Comparison of ENCODE assay signal across 8 cellular contexts in genomic region chr2:162153608-162154224, GRCh38. TPM values are rescaled to one million over a fixed set of nuclear protein-coding genes. Genes with fewer than 3 reads are reported as not detected.
DNase-seq lines count a peak whose midpoint lies in the region; ATAC-seq and TF ChIP-seq lines count a peak whose summit lies in the region.

No MANE protein-coding gene starts in this region.

- H3K27ac ChIP-seq in GM23338 (ENCODE audit: low read depth) = no peak overlapping the region
- no peak overlapping the region for H3K27ac ChIP-seq in Karpas-422 (ENCODE audit: low read length)
- no peak overlapping the region for H3K27ac ChIP-seq in RWPE2 (ENCODE audit: poor library complexity, severe bottlenecking)
- no peak overlapping the region for H3K27ac ChIP-seq in dorsolateral prefrontal cortex

- H3K9me2 ChIP-seq in GM23338 (ENCODE audit: insufficient read depth) = no peaks in the 10 kb centered on the region
- no peaks in the 10 kb centered on the region for H3K9me2 ChIP-seq in Karpas-422 (replicated peaks; ENCODE audit: insufficient read depth, low read length)

- H3K4me3 ChIP-seq in GM23338 = no peak overlapping the region
- no peak overlapping the region for H3K4me3 ChIP-seq in Karpas-422 (ENCODE audit: low read length)
- no peak overlapping the region for H3K4me3 ChIP-seq in RWPE2 (ENCODE audit: severe bottlenecking)
- no peak overlapping the region for H3K4me3 ChIP-seq in dorsolateral prefrontal cortex

- intact Hi-C loops in left ventricle myocardium superior (cut with micrococcal nuclease) (no loop called here), dorsolateral prefrontal cortex (cut with DNase I) (no loop called here)

- no peaks in the 10 kb centered on the region for H3K36me3 ChIP-seq in GM23338 (ENCODE audit: insufficient read depth)
- no peaks in the 10 kb centered on the region for H3K36me3 ChIP-seq in Karpas-422 (ENCODE audit: insufficient read depth, low read length)
- no peaks in the 10 kb centered on the region for H3K36me3 ChIP-seq in RWPE2 (ENCODE audit: low read depth)

- H4K20me1 ChIP-seq in GM23338 (replicated peaks; ENCODE audit: insufficient read depth) = no peaks in the 10 kb centered on the region
- no peaks in the 10 kb centered on the region for H4K20me1 ChIP-seq in Karpas-422 (ENCODE audit: insufficient read depth, low read depth, low read length)

- TF ChIP-seq CTCF in GM10266 (IDR thresholded peaks at IDR 0.05; ENCODE audit: control insufficient read depth, insufficient read depth, low read depth, missing control alignments) = peak; percentile 79
- peak; percentile 88 to 91 for TF ChIP-seq CTCF in GM23338 (conservative IDR thresholded peaks at IDR 0.05; ENCODE audit: low read depth in 2 of 2)
- TF ChIP-seq CTCF in RWPE2 (IDR thresholded peaks at IDR 0.05; ENCODE audit: poor library complexity, severe bottlenecking) = peak; percentile 92
- TF ChIP-seq CTCF in dorsolateral prefrontal cortex (IDR thresholded peaks at IDR 0.05 in 54 of 56, conservative IDR thresholded peaks at IDR 0.05 in 2 of 56; ENCODE audit: low read depth in 1 of 56, partially characterized antibody in 56 of 56) = peak in 23 of 56 donors; percentile 9 to 50 (median 21)

- H2AFZ ChIP-seq in GM23338 = no peak overlapping the region
- no peak overlapping the region for H2AFZ ChIP-seq in Karpas-422 (ENCODE audit: low read length)

- H3K9me3 ChIP-seq in Karpas-422 (ENCODE audit: low read length) = no peaks in the 10 kb centered on the region
- H3K9me3 ChIP-seq in RWPE2 (ENCODE audit: severe bottlenecking) = no peaks in the 10 kb centered on the region

- H3K9me3 Mint-ChIP-seq in GM23338 = no peaks in the 10 kb centered on the region

- H3K4me1 ChIP-seq in GM23338 (ENCODE audit: insufficient read depth) (peaks cover 6% of the 10 kb centered on the region; the same call in 1 of the 2 replicates), Karpas-422 (ENCODE audit: low read length) (no peaks in the 10 kb centered on the region), RWPE2 (ENCODE audit: insufficient read depth, poor library complexity, severe bottlenecking) (no peaks in the 10 kb centered on the region)

- H3F3A ChIP-seq in GM23338 (replicated peaks; ENCODE audit: low read depth) = no peaks in the 10 kb centered on the region

- no peaks in the 10 kb centered on the region for H3K27me3 ChIP-seq in GM23338 (ENCODE audit: insufficient read depth)
- 0 out of 2 replicates have a peak, but pooled peaks cover 2% of the 10 kb centered on the region for H3K27me3 ChIP-seq in Karpas-422 (ENCODE audit: low read length)
- H3K27me3 ChIP-seq in RWPE2 (ENCODE audit: insufficient read depth, poor library complexity, severe bottlenecking) = no peaks in the 10 kb centered on the region
- peaks cover 0 to 5% (median 0%) of the 10 kb centered on the region in 45 donors for H3K27me3 ChIP-seq in dorsolateral prefrontal cortex

- H3K4me3 Mint-ChIP-seq in GM23338 = no peak overlapping the region

- H3K79me2 ChIP-seq in GM23338 (replicated peaks; ENCODE audit: insufficient read depth) (no peaks in the 10 kb centered on the region), Karpas-422 (ENCODE audit: low read length) (no peaks in the 10 kb centered on the region)

- H3K4me1 Mint-ChIP-seq in GM23338 = peaks cover 8% of the 10 kb centered on the region; the same call in 2 of the 3 replicates

- no peaks in the 10 kb centered on the region for H3K27me3 Mint-ChIP-seq in GM23338 (ENCODE audit: insufficient read depth, low read depth, poor library complexity)

- H3K36me3 Mint-ChIP-seq in GM23338 (ENCODE audit: low read depth) = no peaks in the 10 kb centered on the region

- no peak overlapping the region for H3K27ac Mint-ChIP-seq in GM23338

- H3K4me2 ChIP-seq in GM23338 = no peak overlapping the region
- H3K4me2 ChIP-seq in Karpas-422 (ENCODE audit: low read depth, low read length, poor library complexity, severe bottlenecking) = no peak overlapping the region

- no peak overlapping the region for H3K9ac ChIP-seq in Karpas-422 (ENCODE audit: low read length)

- ATAC-seq in GM23338 (peak; percentile 96), RWPE2 (ENCODE audit: low read depth) (peak; percentile 94), left ventricle myocardium superior (peak; percentile 34)

- DNase-seq in GM10266 (ENCODE audit: extremely low spot score) (peak; percentile 32), GM23338 (ENCODE audit: low spot score) (peak; percentile 77), Karpas-422 (peak; percentile 81), RWPE2 (ENCODE audit: low spot score) (no peak), left ventricle myocardium superior (no peak), dorsolateral prefrontal cortex (no peak)
- DNase-seq in activated T-helper 1 cell treated with anti-CD3 and anti-CD28 coated beads, Interleukin-2, amount 50 U/mL, for 16 hours (ENCODE audit: low read depth in 1 of 2, low spot score in 1 of 2) = peak; percentile 6 to 8
- peak; percentile 71 for DNase-seq in stimulated activated CD4-positive, alpha-beta T cell treated with anti-CD3 and anti-CD28 coated beads, Interleukin-15, amount 100 ng/mL, for 24 hours

TF ChIP-seq in GM23338, 12 proteins besides CTCF, POLR2A, EP300 and RAD21 (continues in another document):
- TF ChIP-seq JUNB (IDR thresholded peaks at IDR 0.05; ENCODE audit: unreplicated experiment) (no peak), EZH2 (IDR thresholded peaks at IDR 0.05; ENCODE audit: low read depth, unreplicated experiment) (no peak), ZNF114 (CRISPR knock-in tag; IDR thresholded peaks at IDR 0.05) (no peak), STAT1 (IDR thresholded peaks at IDR 0.05; ENCODE audit: unreplicated experiment) (no peak), ZNF331 (CRISPR knock-in tag; IDR thresholded peaks at IDR 0.05; ENCODE audit: low read depth) (no peak), ZNF462 (CRISPR knock-in tag; IDR thresholded peaks at IDR 0.05) (no peak), NANOG (IDR thresholded peaks at IDR 0.05; ENCODE audit: borderline replicate concordance) (no peak), EZH2phosphoT487 (IDR thresholded peaks at IDR 0.05; ENCODE audit: unreplicated experiment) (no peak)

RNA-seq across cellular contexts. Expression of gene GCG, which starts 1.7 kb away (rescaled TPM):
- not detected in 2 replicates for total RNA-seq in GM23338 (2014; rRNA removed; shearing (Covaris generic))
- polyA plus RNA-seq in GM23338 (2016; fragmentation: Nextera tagmentation; extraction: Ambion mirVana) = not detected in 2 replicates
- total RNA-seq in Karpas-422 (2014; rRNA removed; shearing (Covaris generic); ENCODE audit: low replicate concordance) = not detected in 2 replicates
- total RNA-seq in left ventricle myocardium superior (not detected), dorsolateral prefrontal cortex (not detected)

Comparison
In these comparisons a context has a peak if more than half of its experiments do, and no peak if none do; other contexts are left out.
1. DNase-seq: peak in GM10266 (single experiment), GM23338 (single experiment), Karpas-422 (single experiment), activated T-helper 1 cell treated with anti-CD3 and anti-CD28 coated beads, Interleukin-2, amount 50 U/mL, for 16 hours (2 of 2) and stimulated activated CD4-positive, alpha-beta T cell treated with anti-CD3 and anti-CD28 coated beads, Interleukin-15, amount 100 ng/mL, for 24 hours (single experiment); none in RWPE2 (single experiment), left ventricle myocardium superior (single experiment) and dorsolateral prefrontal cortex (0 of 10).
2. ATAC-seq: peak in every context shown above with its lines; median percentile 96 in GM23338; 94 in RWPE2; 34 in left ventricle myocardium superior.